ENCODE assay signal across 9 cellular contexts in the genomic region with DNA sequence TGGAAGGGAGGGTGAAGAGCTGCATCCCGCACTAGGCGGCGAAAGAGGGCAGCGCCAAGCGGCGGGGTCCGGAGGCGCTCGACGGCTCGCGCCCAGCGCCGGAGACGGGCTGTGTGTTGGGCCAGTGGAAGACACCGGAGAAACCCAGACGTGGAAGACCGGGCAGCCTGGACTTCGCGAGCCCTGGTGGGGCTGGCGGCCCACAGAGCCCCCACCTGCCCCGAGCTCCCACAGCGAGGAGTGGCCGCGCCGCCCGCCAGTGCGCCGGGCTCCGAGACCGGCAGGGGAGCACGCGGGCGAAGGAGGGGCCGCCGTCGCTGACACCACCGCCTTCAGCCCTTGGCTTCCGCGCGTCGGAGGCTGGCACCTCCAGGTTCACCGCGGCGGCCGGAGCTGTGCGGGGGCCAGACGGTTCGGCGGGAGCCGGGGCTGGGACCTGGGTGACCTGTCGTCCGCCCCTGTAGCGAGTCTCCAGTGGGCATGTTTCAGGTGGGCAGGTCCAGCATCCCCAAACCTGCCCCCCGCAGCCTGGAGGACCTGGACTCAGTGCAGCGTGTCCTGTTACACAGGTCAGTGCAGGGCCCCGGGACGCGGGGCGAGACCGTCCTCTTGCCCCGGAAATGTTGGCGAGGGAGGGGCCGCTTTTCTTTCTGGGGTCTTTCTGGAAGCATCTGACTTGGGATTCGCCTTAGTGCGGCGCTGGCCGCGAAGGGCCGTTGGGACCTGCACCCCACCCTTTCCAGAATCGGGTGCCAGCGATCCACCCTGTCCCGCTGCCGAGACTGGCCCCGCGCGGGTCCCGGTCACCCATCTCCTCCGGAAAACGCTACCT. TPM values are rescaled to one million over a fixed set of nuclear protein-coding genes. Genes with fewer than 3 reads are reported as not detected.
A peak's percentile ranks its signal among the peaks of the same experiment; 100 is the strongest.
DNase-seq lines count a peak whose midpoint lies in the region; ATAC-seq, FAIRE-seq and TF ChIP-seq lines count a peak whose summit lies in the region.
"Had no signal": no experiment of that assay in that cellular context is flagged by ENCODE, and none has a peak within 500 bp of the region (broad histone marks: within the 10 kb centered on the region; RNA-seq: fewer than 3 reads in every experiment).

No MANE protein-coding gene starts in this region.

- DNase-seq in GM12892 (ENCODE audit: insufficient read length) (peak; percentile 5), left ventricle myocardium superior (peak; percentile 42), posterior cingulate gyrus (peak in 9 of 10 donors; percentile 4 to 89 (median 42)), NCI-H128 (lab: John Stamatoyannopoulos, UW; ENCODE audit: unreplicated experiment) (no peak), GOT3 (lab: John Stamatoyannopoulos, UW) (no peak)
- DNase-seq: activated B cell treated with CpG ODN at 0.5 μM for 24 hours had no signal

- FAIRE-seq in GM12892 (lab: Jason Lieb, UNC): no peak

- no peaks in the 10 kb centered on the region for H3K36me3 Mint-ChIP-seq in activated T-helper 17 cell treated with anti-CD3 and anti-CD28 coated beads, Interleukin-2, amount 50 U/mL, for 72 hours (ENCODE audit: low read depth)

- no peaks in the 10 kb centered on the region for H3K4me1 Mint-ChIP-seq in activated T-helper 17 cell treated with anti-CD3 and anti-CD28 coated beads, Interleukin-2, amount 50 U/mL, for 72 hours

- peaks cover 43% of the 10 kb centered on the region for H3K27me3 Mint-ChIP-seq in activated T-helper 17 cell treated with anti-CD3 and anti-CD28 coated beads, Interleukin-2, amount 50 U/mL, for 72 hours

- H3K4me3 Mint-ChIP-seq in activated T-helper 17 cell treated with anti-CD3 and anti-CD28 coated beads, Interleukin-2, amount 50 U/mL, for 72 hours: peak overlapping the region; percentile 50
- H3K4me3 Mint-ChIP-seq: activated B cell treated with CpG ODN at 0.5 μM for 24 hours had no signal

- no peak overlapping the region for H3K27ac Mint-ChIP-seq in activated T-helper 17 cell treated with anti-CD3 and anti-CD28 coated beads, Interleukin-2, amount 50 U/mL, for 72 hours
- H3K27ac Mint-ChIP-seq: activated B cell treated with CpG ODN at 0.5 μM for 24 hours had no signal

- peaks cover 6% of the 10 kb centered on the region for H3K9me3 Mint-ChIP-seq in activated T-helper 17 cell treated with anti-CD3 and anti-CD28 coated beads, Interleukin-2, amount 50 U/mL, for 72 hours

- ATAC-seq in HG03354 (IDR thresholded peaks at IDR 0.05; ENCODE audit: poor library complexity, severe bottlenecking, unreplicated experiment) (peak; percentile 81), left ventricle myocardium superior (peak; percentile 85), GM21526 (IDR thresholded peaks at IDR 0.05; ENCODE audit: low FRiP score, unreplicated experiment) (no peak)
- ATAC-seq in activated T-helper 17 cell treated with anti-CD3 and anti-CD28 coated beads, Interleukin-2, amount 50 U/mL, for 72 hours (replicated peaks): peak; percentile 21

- intact Hi-C loops in left ventricle myocardium superior (cut with micrococcal nuclease) (no loop called here), posterior cingulate gyrus (cut with DNase I) (no loop called here)

- TF ChIP-seq POLR2A in GM12892 (IDR thresholded peaks at IDR 0.05; ENCODE audit: low read depth, low read length): no peak

RNA-seq across cellular contexts. Expression of gene INTU, which starts 9.6 kb away (rescaled TPM):
- 0.15 TPM for polyA plus RNA-seq in GM12892 (2012; ENCODE audit: missing spikeins)
- total RNA-seq in activated T-helper 17 cell treated with anti-CD3 and anti-CD28 coated beads, Interleukin-2, amount 50 U/mL, for 72 hours: under 1 TPM; 0.05 to 0.15 TPM
- 4.6 TPM for total RNA-seq in left ventricle myocardium superior

Comparison
In these comparisons a context has a peak if more than half of its experiments do, and no peak if none do; other contexts are left out.
1. DNase-seq: peak in GM12892 (single experiment), left ventricle myocardium superior (single experiment) and posterior cingulate gyrus (9 of 10); none in NCI-H128 (single experiment) and GOT3 (single experiment).